ENCODE assay signal across 9 cellular contexts in genomic region chr1:150221552-150221951, GRCh38. TPM values are rescaled to one million over a fixed set of nuclear protein-coding genes. Genes with fewer than 3 reads are reported as not detected.
DNase-seq lines count a peak whose midpoint lies in the region; ATAC-seq, FAIRE-seq and TF ChIP-seq lines count a peak whose summit lies in the region.
"Had no signal": no experiment of that assay in that cellular context is flagged by ENCODE, and none has a peak within 500 bp of the region (broad histone marks: within the 10 kb centered on the region; RNA-seq: fewer than 3 reads in every experiment).

No MANE protein-coding gene starts in this region.

- H2AFZ ChIP-seq in K562 (ENCODE audit: low read depth, low read length) = no peak overlapping the region
- no peak overlapping the region for H2AFZ ChIP-seq in mesenchymal stem cell (ENCODE audit: low read depth, low read length)

- no peaks in the 10 kb centered on the region for H4K20me1 ChIP-seq in K562 (replicated peaks; ENCODE audit: control insufficient read depth, insufficient read depth, low read length)

- peaks cover 9% of the 10 kb centered on the region for H3K79me1 ChIP-seq in mesenchymal stem cell (replicated peaks; ENCODE audit: low read length, poor library complexity, severe bottlenecking)

- no peak overlapping the region for H3K4me3 ChIP-seq in K562
- no peak overlapping the region for H3K4me3 ChIP-seq in mesenchymal stem cell (ENCODE audit: insufficient read depth in 1 of 2, low read depth in 1 of 2, low read length in 2 of 2)
- no peak overlapping the region for H3K4me3 ChIP-seq in stomach

- no peak overlapping the region for H2BK5ac ChIP-seq in mesenchymal stem cell (ENCODE audit: low read depth, low read length, poor library complexity, severe bottlenecking)

- H3K4me1 ChIP-seq in K562 (replicated peaks in 1 of 2; ENCODE audit: control insufficient read depth in 2 of 2, insufficient read depth in 2 of 2, low read length in 2 of 2) (no peaks in the 10 kb centered on the region), mesenchymal stem cell (ENCODE audit: control insufficient read depth, insufficient read depth, low read depth, low read length) (no peaks in the 10 kb centered on the region), stomach (no peaks in the 10 kb centered on the region)

- H3K27ac ChIP-seq in K562 (ENCODE audit: extremely low read depth, low read depth, low read length) = no peak overlapping the region
- H3K27ac ChIP-seq in mesenchymal stem cell (ENCODE audit: low read length, poor library complexity, severe bottlenecking) = no peak overlapping the region
- no peak overlapping the region for H3K27ac ChIP-seq in stomach

- H3K27me3 ChIP-seq in K562 (ENCODE audit: control insufficient read depth in 2 of 2, insufficient read depth in 2 of 2, low read length in 2 of 2) (no peaks in the 10 kb centered on the region), mesenchymal stem cell (ENCODE audit: control insufficient read depth in 1 of 2, insufficient read depth in 1 of 2, low read length in 2 of 2) (no peaks in the 10 kb centered on the region), stomach (no peaks in the 10 kb centered on the region)

- no peak overlapping the region for H3K23ac ChIP-seq in mesenchymal stem cell (ENCODE audit: low read length in 2 of 2)

- H3K9me3 ChIP-seq in K562 (replicated peaks; ENCODE audit: control insufficient read depth, insufficient read depth, low read depth, low read length) (no peaks in the 10 kb centered on the region), mesenchymal stem cell (ENCODE audit: control insufficient read depth, low read length) (no peaks in the 10 kb centered on the region), stomach (no peaks in the 10 kb centered on the region)

- TF ChIP-seq EP300 in Ishikawa (IDR thresholded peaks at IDR 0.05; ENCODE audit: borderline replicate concordance) (no peak), K562 (IDR thresholded peaks at IDR 0.05; ENCODE audit: low read length) (no peak), stomach (IDR thresholded peaks at IDR 0.05) (no peak)

- no peak overlapping the region for H4K8ac ChIP-seq in mesenchymal stem cell (ENCODE audit: low read length)

- in situ Hi-C loops in K562 (cut with MboI) = no loop called here

- no peak overlapping the region for H3K4ac ChIP-seq in mesenchymal stem cell (ENCODE audit: low read depth in 1 of 2, low read length in 2 of 2)

- CTCF ChIA-PET in K562 (lab: Yijun Ruan, JAX; ENCODE audit: low intra/inter-chr PET ratio) = interaction anchor here (1.2 to 1.7 kb wide), 2 partner anchors 149 to 171 kb away, joined by 3 to 5 read pairs; no protein-coding TSS in a partner anchor

- 68% methylated on average over 2 of the region's 2 CpGs for WGBS in K562 (ENCODE audit: insufficient coverage, low coverage, missing lambda C conversion rate)
- 100% methylated on average over 2 of the region's 2 CpGs for WGBS in mesenchymal stem cell
- 84 to 95% (median 94%) methylated on average over 2 of the region's 2 CpGs for WGBS in stomach, 5 donors

- no peak overlapping the region for H3K14ac ChIP-seq in mesenchymal stem cell (ENCODE audit: low read length in 2 of 2)

- no peak overlapping the region for H2BK120ac ChIP-seq in mesenchymal stem cell (ENCODE audit: low read depth, low read length)

- no TSS peak for BruUV-seq in K562 (replicated peaks; lab: Mats Ljungman, UMichigan)

- FAIRE-seq in K562 (lab: Jason Lieb, UNC) = peak; percentile 19

- no peak for TF ChIP-seq POLR2A in K562 (conservative IDR thresholded peaks at IDR 0.05)
- no peak for TF ChIP-seq POLR2A in stomach (IDR thresholded peaks at IDR 0.05)

- no peak overlapping the region for H3K18ac ChIP-seq in mesenchymal stem cell (ENCODE audit: low read depth in 1 of 2, low read length in 2 of 2)

- no peaks in the 10 kb centered on the region for H3K79me2 ChIP-seq in K562 (ENCODE audit: control insufficient read depth, insufficient read depth, low read length)

- DNase-seq in COLO829 (ENCODE audit: low spot score) (peak; percentile 14), K562 (ENCODE audit: extremely low read depth in 1 of 4, low spot score in 3 of 4) (peak in 1 of 4 experiments; percentile 28), mesenchymal stem cell (peak; percentile 37), ecto neural progenitor cell (ENCODE audit: low spot score) (no peak), stomach (no peak), head of caudate nucleus (no peak)

- H3K36me3 ChIP-seq in K562 (ENCODE audit: control insufficient read depth, insufficient read depth, low read length) = peaks cover 60% of the 10 kb centered on the region
- H3K36me3 ChIP-seq in mesenchymal stem cell (ENCODE audit: control insufficient read depth in 1 of 2, insufficient read depth in 2 of 2, low read depth in 1 of 2, low read length in 2 of 2) = peaks cover 9 to 42% of the 10 kb centered on the region in 2 experiments
- H3K36me3 ChIP-seq in stomach = peaks cover 20 to 66% (median 64%) of the 10 kb centered on the region in 4 donors

- peak; percentile 22; the same call in 1 of the 2 replicates for TF ChIP-seq RAD21 in Ishikawa (IDR thresholded peaks at IDR 0.05; ENCODE audit: low read depth)
- TF ChIP-seq RAD21 in K562 (CRISPR knock-in tag; conservative IDR thresholded peaks at IDR 0.05 in 1 of 2, IDR thresholded peaks at IDR 0.05 in 1 of 2) = peak in 1 of 2 experiments; percentile 25; a peak in 1 of 4 replicates

- no peak overlapping the region for H2BK12ac ChIP-seq in mesenchymal stem cell (ENCODE audit: low read length in 2 of 2)

- H2AK5ac ChIP-seq in mesenchymal stem cell (ENCODE audit: low read length, severe bottlenecking) = no peak overlapping the region

- H3K9me1 ChIP-seq in K562 (ENCODE audit: control insufficient read depth, insufficient read depth, low read length) = no peaks in the 10 kb centered on the region

- intact Hi-C loops in K562 (cut with micrococcal nuclease) (no loop called here), stomach (cut with DNase I; ENCODE audit: low total_unique reads) (no loop called here), head of caudate nucleus (cut with DNase I) (no loop called here)

- H4K91ac ChIP-seq in mesenchymal stem cell (ENCODE audit: low read length) = no peak overlapping the region

- POLR2A ChIA-PET in K562 (lab: Yijun Ruan, JAX) = interaction anchor here (0.5 to 1.6 kb wide), 2 partner anchors 12 to 1376 kb away, joined by 3 to 7 read pairs; no protein-coding TSS in a partner anchor

- TF ChIP-seq CTCF in K562 (IDR thresholded peaks at IDR 0.05 in 2 of 3, conservative IDR thresholded peaks at IDR 0.05 in 1 of 3; ENCODE audit: insufficient read depth in 2 of 3, low read depth in 1 of 3, low read length in 3 of 3) (peak in 2 of 3 experiments; percentile 22 to 42; a peak in 3 of 6 replicates), stomach (IDR thresholded peaks at IDR 0.05) (peak in 2 of 7 experiments; percentile 22 to 44)

- no peak overlapping the region for H3K9ac ChIP-seq in K562 (ENCODE audit: insufficient read depth in 1 of 2, low read depth in 2 of 2, low read length in 2 of 2)
- no peak overlapping the region for H3K9ac ChIP-seq in mesenchymal stem cell (ENCODE audit: low read length)

- ATAC-seq in K562 = peak; percentile 73
- no peak for ATAC-seq in GM18511 (IDR thresholded peaks at IDR 0.05; ENCODE audit: unreplicated experiment)

- H2BK15ac ChIP-seq in mesenchymal stem cell (ENCODE audit: low read depth, poor library complexity, severe bottlenecking) = no peak overlapping the region

- no peak overlapping the region for H3K4me2 ChIP-seq in K562 (ENCODE audit: insufficient read depth, low read length)
- no peak overlapping the region for H3K4me2 ChIP-seq in mesenchymal stem cell (ENCODE audit: low read length, poor library complexity, severe bottlenecking)

RNA-seq across cellular contexts. Expression of gene ANP32E, which starts 14.4 kb away (rescaled TPM):
- 8.8 and 23.9 TPM in 2 replicates for total RNA-seq in K562 (2011; cell fraction: chromatin; rRNA removed; ENCODE audit: low replicate concordance)
- total RNA-seq in K562 (2011; cell fraction: nucleolus; rRNA removed) = 7.3 and 8.2 TPM in 2 replicates
- total RNA-seq in K562 (2011; cell fraction: nucleoplasm; rRNA removed) = 20.2 and 29.5 TPM in 2 replicates
- total RNA-seq in K562 (2014; rRNA removed) = 62.5 and 67.0 TPM in 2 replicates
- total RNA-seq in K562 (2014; rRNA removed; fragmentation: Illumina TruSeq; extraction: Trizol) = 105 and 135 TPM in 2 replicates
- 89.4 and 93.3 TPM in 2 replicates for total RNA-seq in K562 (2015; rRNA removed; fragmentation: Illumina TruSeq; extraction: Trizol)
- 67.8 and 92.4 TPM in 2 replicates for total RNA-seq in K562 (2021)
- polyA plus RNA-seq in K562 (2011; rRNA removed) = 34.3 and 60.4 TPM in 2 replicates
- polyA plus RNA-seq in K562 (2011; cell fraction: cytosol; rRNA removed) = 4.0 and 15.1 TPM in 2 replicates
- 6.3 and 9.6 TPM in 2 replicates for polyA plus RNA-seq in K562 (2011; cell fraction: nucleus; rRNA removed)
- 56.3 and 162 TPM in 2 replicates for polyA plus RNA-seq in K562 (2012)
- polyA plus RNA-seq in K562 (2014; fragmentation: Illumina TruSeq; extraction: Trizol) = 110 and 124 TPM in 2 replicates
- polyA plus RNA-seq in K562 (2014; fragmentation: Nextera tagmentation; extraction: Ambion mirVana) = 100 to 1,000 TPM; 133 to 197 TPM
- 99.8 and 104 TPM in 2 replicates for polyA plus RNA-seq in K562 (2014; rRNA removed)
- polyA minus RNA-seq in K562 (2011; rRNA and poly(A)+ RNA removed) = 45.2 and 52.2 TPM in 2 replicates
- polyA minus RNA-seq in K562 (2011; cell fraction: cytosol; rRNA and poly(A)+ RNA removed) = 22.0 and 28.1 TPM in 2 replicates
- 7.4 and 10.8 TPM in 2 replicates for polyA minus RNA-seq in K562 (2011; cell fraction: nucleus; rRNA and poly(A)+ RNA removed)
- 24.6 TPM for polyA plus RNA-seq in mesenchymal stem cell (2013, experiment 1 of 2)
- polyA plus RNA-seq in mesenchymal stem cell (2013, experiment 2 of 2) = 28.0 TPM
- 10 to 100 TPM in 4 of 5 donors, 1 to 10 TPM in 1; 7.0 to 33.2 (median 15.2) TPM for total RNA-seq in stomach
- 10 to 100 TPM; 15.4 to 19.9 (median 19.5) TPM for polyA plus RNA-seq in stomach

RNA-seq across cellular contexts. Expression of gene CA14, which starts 36.0 kb away (rescaled TPM):
- total RNA-seq in K562 (2011; cell fraction: chromatin; rRNA removed; ENCODE audit: low replicate concordance) = 0.60 TPM in 1 of 2 replicates, not detected in the other
- total RNA-seq in K562 (2011; cell fraction: nucleolus; rRNA removed) = 0.39 and 0.50 TPM in 2 replicates
- total RNA-seq in K562 (2011; cell fraction: nucleoplasm; rRNA removed) = 0.53 TPM in 1 of 2 replicates, not detected in the other
- total RNA-seq in K562 (2014; rRNA removed) (not detected in 2 replicates), K562 (2014; rRNA removed; fragmentation: Illumina TruSeq; extraction: Trizol) (0.15 and 0.16 TPM in 2 replicates), K562 (2015; rRNA removed; fragmentation: Illumina TruSeq; extraction: Trizol) (0.33 and 0.41 TPM in 2 replicates), K562 (2021) (0.22 and 0.36 TPM in 2 replicates), stomach (1 to 10 TPM in 2 of 5 donors, not detected in 3; 1.0 to 1.1 TPM)
- polyA plus RNA-seq in K562 (2011; rRNA removed) (0.13 and 0.24 TPM in 2 replicates), K562 (2014; fragmentation: Illumina TruSeq; extraction: Trizol) (0.15 and 0.16 TPM in 2 replicates), K562 (2014; fragmentation: Nextera tagmentation; extraction: Ambion mirVana) (under 1 TPM; 0.30 to 0.46 TPM), K562 (2014; rRNA removed) (0.12 and 0.57 TPM in 2 replicates), stomach (1 to 10 TPM in 1 of 3 donors, under 1 TPM in 1, not detected in 1; 0.68 to 1.4 TPM)
- polyA plus RNA-seq in K562 (2011; cell fraction: cytosol; rRNA removed) = 0.13 and 0.24 TPM in 2 replicates
- 0.24 and 0.25 TPM in 2 replicates for polyA plus RNA-seq in K562 (2011; cell fraction: nucleus; rRNA removed)
- polyA plus RNA-seq in K562 (2012) = 0.51 and 0.69 TPM in 2 replicates
- polyA minus RNA-seq in K562 (2011; rRNA and poly(A)+ RNA removed) = 0.12 and 0.25 TPM in 2 replicates
- polyA minus RNA-seq in K562 (2011; cell fraction: cytosol; rRNA and poly(A)+ RNA removed) = not detected in 2 replicates
- polyA minus RNA-seq in K562 (2011; cell fraction: nucleus; rRNA and poly(A)+ RNA removed) = not detected in 2 replicates
- polyA plus RNA-seq in mesenchymal stem cell (2013, experiment 1 of 2) = 0.47 TPM
- 0.45 TPM for polyA plus RNA-seq in mesenchymal stem cell (2013, experiment 2 of 2)
- total RNA-seq: omental fat pad had no signal

RNA-seq across cellular contexts. Expression of gene APH1A, which starts 47.3 kb away (rescaled TPM):
- total RNA-seq in K562 (2011; cell fraction: chromatin; rRNA removed; ENCODE audit: low replicate concordance) = 115 and 218 TPM in 2 replicates
- 215 and 226 TPM in 2 replicates for total RNA-seq in K562 (2011; cell fraction: nucleolus; rRNA removed)
- 182 and 231 TPM in 2 replicates for total RNA-seq in K562 (2011; cell fraction: nucleoplasm; rRNA removed)
- total RNA-seq in K562 (2014; rRNA removed) (48.8 and 59.0 TPM in 2 replicates), K562 (2014; rRNA removed; fragmentation: Illumina TruSeq; extraction: Trizol) (70.6 and 74.0 TPM in 2 replicates), K562 (2015; rRNA removed; fragmentation: Illumina TruSeq; extraction: Trizol) (77.0 and 79.1 TPM in 2 replicates), K562 (2021) (97.3 and 98.6 TPM in 2 replicates), stomach (100 to 1,000 TPM in 1 of 5 donors, 10 to 100 TPM in 4; 25.8 to 120 (median 49.1) TPM)
- polyA plus RNA-seq in K562 (2011; rRNA removed) (111 and 123 TPM in 2 replicates), K562 (2014; fragmentation: Illumina TruSeq; extraction: Trizol) (84.5 and 93.5 TPM in 2 replicates), K562 (2014; fragmentation: Nextera tagmentation; extraction: Ambion mirVana) (1 to 10 TPM; 5.6 to 6.0 TPM), K562 (2014; rRNA removed) (86.8 and 89.4 TPM in 2 replicates), stomach (10 to 100 TPM; 87.8 to 95.1 (median 89.5) TPM)
- polyA plus RNA-seq in K562 (2011; cell fraction: cytosol; rRNA removed) = 167 and 205 TPM in 2 replicates
- 121 and 152 TPM in 2 replicates for polyA plus RNA-seq in K562 (2011; cell fraction: nucleus; rRNA removed)
- 80.8 and 88.2 TPM in 2 replicates for polyA plus RNA-seq in K562 (2012)
- 96.8 and 108 TPM in 2 replicates for polyA minus RNA-seq in K562 (2011; rRNA and poly(A)+ RNA removed)
- 39.9 and 46.7 TPM in 2 replicates for polyA minus RNA-seq in K562 (2011; cell fraction: cytosol; rRNA and poly(A)+ RNA removed)
- polyA minus RNA-seq in K562 (2011; cell fraction: nucleus; rRNA and poly(A)+ RNA removed) = 49.7 and 72.8 TPM in 2 replicates
- 79.8 TPM for polyA plus RNA-seq in mesenchymal stem cell (2013, experiment 1 of 2)
- polyA plus RNA-seq in mesenchymal stem cell (2013, experiment 2 of 2) = 80.8 TPM

RNA-seq across cellular contexts. Expression of gene C1orf54, which starts 51.0 kb away (rescaled TPM):
- 0.81 and 0.97 TPM in 2 replicates for total RNA-seq in K562 (2011; cell fraction: chromatin; rRNA removed; ENCODE audit: low replicate concordance)
- total RNA-seq in K562 (2011; cell fraction: nucleolus; rRNA removed) = 0.50 TPM in 1 of 2 replicates, not detected in the other
- total RNA-seq in K562 (2011; cell fraction: nucleoplasm; rRNA removed) = 0.29 TPM in 1 of 2 replicates, not detected in the other
- total RNA-seq in K562 (2014; rRNA removed) = not detected in 2 replicates
- 0.65 and 1.1 TPM in 2 replicates for total RNA-seq in K562 (2014; rRNA removed; fragmentation: Illumina TruSeq; extraction: Trizol)
- 1.1 and 2.2 TPM in 2 replicates for total RNA-seq in K562 (2015; rRNA removed; fragmentation: Illumina TruSeq; extraction: Trizol)
- 0.20 and 1.00 TPM in 2 replicates for total RNA-seq in K562 (2021)
- 1.2 and 3.4 TPM in 2 replicates for polyA plus RNA-seq in K562 (2011; rRNA removed)
- polyA plus RNA-seq in K562 (2011; cell fraction: cytosol; rRNA removed) = 0.48 and 2.8 TPM in 2 replicates
- 0.47 and 1.8 TPM in 2 replicates for polyA plus RNA-seq in K562 (2011; cell fraction: nucleus; rRNA removed)
- polyA plus RNA-seq in K562 (2012) = 2.7 and 2.8 TPM in 2 replicates
- 1.0 and 1.2 TPM in 2 replicates for polyA plus RNA-seq in K562 (2014; fragmentation: Illumina TruSeq; extraction: Trizol)
- polyA plus RNA-seq in K562 (2014; fragmentation: Nextera tagmentation; extraction: Ambion mirVana) = 1 to 10 TPM; 2.0 to 2.5 TPM
- polyA plus RNA-seq in K562 (2014; rRNA removed) = 0.33 and 1.1 TPM in 2 replicates
- polyA minus RNA-seq in K562 (2011; rRNA and poly(A)+ RNA removed) = 0.30 TPM in 1 of 2 replicates, not detected in the other
- 1.0 TPM in 1 of 2 replicates, not detected in the other for polyA minus RNA-seq in K562 (2011; cell fraction: cytosol; rRNA and poly(A)+ RNA removed)
- 0.67 TPM in 1 of 2 replicates, not detected in the other for polyA minus RNA-seq in K562 (2011; cell fraction: nucleus; rRNA and poly(A)+ RNA removed)
- polyA plus RNA-seq in mesenchymal stem cell (2013, experiment 1 of 2) = 11.7 TPM
- 11.4 TPM for polyA plus RNA-seq in mesenchymal stem cell (2013, experiment 2 of 2)
- 10 to 100 TPM in 1 of 5 donors, under 1 TPM in 1, not detected in 3; 0.43 to 40.8 TPM for total RNA-seq in stomach
- polyA plus RNA-seq in stomach = 10 to 100 TPM in 1 of 3 donors, 1 to 10 TPM in 2; 7.5 to 17.7 (median 8.7) TPM

Comparison
In these comparisons a context has a peak if more than half of its experiments do, and no peak if none do; other contexts are left out.
1. DNase-seq: peak in COLO829 (single experiment) and mesenchymal stem cell (single experiment); none in ecto neural progenitor cell (single experiment), stomach (single experiment) and head of caudate nucleus (0 of 42).